Comparison of ENCODE assay signal across 8 cellular contexts in the genomic region with DNA sequence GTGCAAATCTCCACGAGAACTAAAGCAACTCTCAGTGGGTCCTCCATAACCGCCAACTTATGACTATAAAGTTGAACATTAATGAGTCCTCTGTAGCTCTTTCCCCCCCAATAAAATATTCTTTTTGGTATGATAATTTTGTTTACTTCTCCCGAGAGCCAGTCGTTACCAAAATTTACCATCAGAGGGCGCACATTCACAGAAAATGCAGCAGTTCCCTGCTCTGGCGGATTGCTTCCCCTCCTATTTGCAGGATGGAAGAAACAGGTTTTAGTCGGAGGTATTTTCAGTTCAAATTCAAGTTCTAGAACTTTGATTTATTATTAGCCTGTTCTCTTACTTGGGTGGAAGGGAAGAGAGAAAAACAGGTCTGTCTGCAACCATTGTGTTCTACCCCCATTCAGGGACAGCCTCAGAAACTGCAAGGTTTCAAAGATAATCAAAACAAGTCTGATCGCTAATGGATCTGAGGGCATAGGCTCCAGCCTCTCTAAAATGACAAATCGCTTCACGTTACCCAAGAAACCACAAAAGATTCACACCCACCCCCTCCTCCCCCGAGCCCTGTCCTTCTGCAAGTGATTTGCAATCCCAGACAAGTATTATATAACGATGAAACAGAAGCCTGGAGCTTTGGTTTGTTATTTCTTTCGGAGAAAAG.
A peak's percentile ranks its signal among the peaks of the same experiment; 100 is the strongest.
DNase-seq lines count a peak whose midpoint lies in the region; ATAC-seq and TF ChIP-seq lines count a peak whose summit lies in the region.

No MANE protein-coding gene starts in this region.

- TF ChIP-seq POLR2A in stomach (IDR thresholded peaks at IDR 0.05), result no peak

- H3K27me3 ChIP-seq in endocrine pancreas (ENCODE audit: control insufficient read depth, insufficient read depth, low read length) (peaks cover 2% of the 10 kb centered on the region), stomach (peaks cover 0 to 26% (median 0%) of the 10 kb centered on the region in 3 donors)

- peak in 5 of 7 experiments; percentile 39 to 78 (median 65) for TF ChIP-seq CTCF in stomach (IDR thresholded peaks at IDR 0.05)

- 4 to 9% (median 9%) methylated on average over 13 of the region's 13 CpGs for WGBS in stomach, 5 donors

- ATAC-seq in HG02759 (IDR thresholded peaks at IDR 0.05; ENCODE audit: unreplicated experiment) (peak; percentile 49), GM19452 (IDR thresholded peaks at IDR 0.05; ENCODE audit: unreplicated experiment) (no peak)

- H3K4me3 ChIP-seq in endocrine pancreas (ENCODE audit: control insufficient read depth, insufficient read depth, low read length) (peak overlapping the region; percentile 70), stomach (peak overlapping the region in 2 of 4 donors; percentile 21 to 27)

- intact Hi-C loops in stomach (cut with DNase I; ENCODE audit: low total_unique reads), result no loop called here

- H3K4me1 ChIP-seq in endocrine pancreas (ENCODE audit: control insufficient read depth, insufficient read depth, low read length), result no peaks in the 10 kb centered on the region
- peaks cover 0 to 13% (median 0%) of the 10 kb centered on the region in 4 donors for H3K4me1 ChIP-seq in stomach

- H3K36me3 ChIP-seq in endocrine pancreas (ENCODE audit: control insufficient read depth, insufficient read depth, low read length) (no peaks in the 10 kb centered on the region), stomach (no peaks in the 10 kb centered on the region)

- TF ChIP-seq EP300 in stomach (IDR thresholded peaks at IDR 0.05), result no peak

- peak overlapping the region; percentile 26 for H3K9ac ChIP-seq in endocrine pancreas (ENCODE audit: control insufficient read depth, insufficient read depth, low read length)

- DNase-seq in DMS 273 (lab: John Stamatoyannopoulos, UW; ENCODE audit: unreplicated experiment) (peak; percentile 82), NCI-H69 (lab: John Stamatoyannopoulos, UW) (peak; percentile 58), middle frontal gyrus (ENCODE audit: extremely low spot score, low spot score) (peak; percentile 74), stomach (peak; percentile 53)
- DNase-seq in activated CD8-positive, alpha-beta memory T cell treated with anti-CD3 and anti-CD28 coated beads for 1 hour (ENCODE audit: extremely low read depth in 1 of 2, low read depth in 1 of 2), result peak; percentile 3 to 16

- H3K27ac ChIP-seq in stomach, result no peak overlapping the region

- no peaks in the 10 kb centered on the region for H3K9me3 ChIP-seq in endocrine pancreas (ENCODE audit: control insufficient read depth, low read length)
- no peaks in the 10 kb centered on the region for H3K9me3 ChIP-seq in stomach

Comparison
In these comparisons a context has a peak if more than half of its experiments do, and no peak if none do; other contexts are left out.
1. DNase-seq: peak in every context shown above with its lines; median percentile 82 in DMS 273; 74 in middle frontal gyrus; 58 in NCI-H69; 53 in stomach; 10 in activated CD8-positive, alpha-beta memory T cell treated with anti-CD3 and anti-CD28 coated beads for 1 hour.